ENCODE assay signal across 22 cellular contexts in genomic region chr16:48271728-48272127, GRCh38. TPM values are rescaled to one million over a fixed set of nuclear protein-coding genes. Genes with fewer than 3 reads are reported as not detected.
DNase-seq lines count a peak whose midpoint lies in the region; ATAC-seq and TF ChIP-seq lines count a peak whose summit lies in the region.
"Had no signal": no experiment of that assay in that cellular context is flagged by ENCODE, and none has a peak within 500 bp of the region (broad histone marks: within the 10 kb centered on the region; RNA-seq: fewer than 3 reads in every experiment).

No MANE protein-coding gene starts in this region.

- no peak overlapping the region for H3K9ac ChIP-seq in GM23248
- H3K9ac ChIP-seq in mammary epithelial cell (ENCODE audit: insufficient read depth, low read length), result no peak overlapping the region
- H3K9ac ChIP-seq in trophoblast cell (ENCODE audit: low read length), result no peak overlapping the region

- H3K4me3 ChIP-seq in GM23248 (no peak overlapping the region), brain microvascular endothelial cell (ENCODE audit: low read depth, low read length) (no peak overlapping the region), mammary epithelial cell (replicated peaks in 1 of 3; ENCODE audit: insufficient read depth in 1 of 3, low read depth in 2 of 3, low read length in 3 of 3) (no peak overlapping the region), trophoblast cell (ENCODE audit: low read depth, low read length) (no peak overlapping the region)
- H3K4me3 ChIP-seq: SJSA1 had no signal

- dilution Hi-C loops in mammary epithelial cell (cut with HindIII; ENCODE audit: low sequenced_read_pairs), result no loop called here

- no peak overlapping the region for H4K91ac ChIP-seq in trophoblast cell (ENCODE audit: low read depth, low read length)

- TF ChIP-seq CTCF in brain microvascular endothelial cell (IDR thresholded peaks at IDR 0.05; ENCODE audit: low read depth, low read length, missing control alignments), result peak; percentile 14
- peak in 1 of 2 donors; percentile 7 for TF ChIP-seq CTCF in mammary epithelial cell (conservative IDR thresholded peaks at IDR 0.05 in 1 of 2, IDR thresholded peaks at IDR 0.05 in 1 of 2; ENCODE audit: extremely low read depth in 1 of 2, insufficient read depth in 1 of 2, low read depth in 1 of 2, low read length in 2 of 2)

- no TSS peak for BruUV-seq in mammary epithelial cell (replicated peaks; lab: Mats Ljungman, UMichigan)

- H3K4me1 ChIP-seq in GM23248 (ENCODE audit: insufficient read depth) (no peaks in the 10 kb centered on the region), mammary epithelial cell (ENCODE audit: insufficient read depth, low read length) (no peaks in the 10 kb centered on the region), trophoblast cell (ENCODE audit: control insufficient read depth in 1 of 2, insufficient read depth in 2 of 2, low read length in 2 of 2) (no peaks in the 10 kb centered on the region)

- intact Hi-C loops in mammary epithelial cell (cut with micrococcal nuclease), result no loop called here

- WGBS in GM23248 (ENCODE audit: low coverage in 1 of 2, low lambda C conversion rate in 2 of 2, missing lambda C conversion rate in 2 of 2), 2 experiments, result 91 to 93% methylated on average over 5 of the region's 5 CpGs
- WGBS in mammary epithelial cell (ENCODE audit: low coverage, missing lambda C conversion rate), result 76% methylated on average over 5 of the region's 5 CpGs
- WGBS in trophoblast cell (ENCODE audit: extremely low coverage, insufficient coverage, insufficient read length), result no CpG with 5 or more reads among the region's 5 CpGs

- H3F3A ChIP-seq in GM23248 (ENCODE audit: insufficient read depth), result no peaks in the 10 kb centered on the region

- H3K18ac ChIP-seq in trophoblast cell (ENCODE audit: low read length), result no peak overlapping the region

- H2BK12ac ChIP-seq in trophoblast cell (ENCODE audit: low read length), result no peak overlapping the region

- H2AFZ ChIP-seq in GM23248 (no peak overlapping the region), mammary epithelial cell (ENCODE audit: low read depth, low read length) (no peak overlapping the region), trophoblast cell (ENCODE audit: insufficient read depth, low read length, poor library complexity) (no peak overlapping the region)

- H3K36me3 ChIP-seq in GM23248 (ENCODE audit: low read depth), result 0 out of 2 replicates have a peak, but pooled peaks cover 16% of the 10 kb centered on the region
- peaks cover 9% of the 10 kb centered on the region for H3K36me3 ChIP-seq in brain microvascular endothelial cell (replicated peaks)
- H3K36me3 ChIP-seq in mammary epithelial cell (ENCODE audit: insufficient read depth, low read length), result peaks cover 12% of the 10 kb centered on the region
- peaks cover 0 to 3% of the 10 kb centered on the region in 2 experiments for H3K36me3 ChIP-seq in trophoblast cell (ENCODE audit: control insufficient read depth in 1 of 2, insufficient read depth in 2 of 2, low read length in 2 of 2)

- in situ Hi-C loops in GM23248 (cut with MboI) (no loop called here), brain microvascular endothelial cell (cut with HindIII; ENCODE audit: low pct_ligation_motif_present, low sequenced_read_pairs) (no loop called here), mammary epithelial cell (cut with MboI; ENCODE audit: low sequenced_read_pairs in 2 of 2) (no loop called here)

- no peak overlapping the region for H3K14ac ChIP-seq in trophoblast cell (ENCODE audit: low read length)

- DNase-seq in GM23248 (peak; percentile 35), brain microvascular endothelial cell (no peak), foreskin melanocyte (peak; percentile 70), stromal cell of bone marrow (ENCODE audit: low read depth) (peak; percentile 23), mammary epithelial cell (no peak), cerebellar cortex (ENCODE audit: low spot score) (no peak), trophoblast cell (no peak)
- DNase-seq: activated CD4-positive, alpha-beta T cell treated with anti-CD3 and anti-CD28 coated beads for 4 hours; activated CD8-positive, alpha-beta memory T cell treated with anti-CD3 and anti-CD28 coated beads, Interleukin-2, amount 50 U/mL, for 4 hours; activated gamma-delta T cell; aorta; GDM1; NCI-H187 treated with DMSO at 0.1 percent for 48 hours; NCI-H510A; stimulated activated CD4-positive, alpha-beta T cell treated with anti-CD3 and anti-CD28 coated beads, Interleukin-1b, Interleukin-23, amount 100 ng/mL, for 48 hours; stimulated activated naive CD8-positive, alpha-beta T cell treated with anti-CD3 and anti-CD28 coated beads, Interleukin-15, amount 100 ng/mL, for 72 hours; T-helper 9 cell had no signal

- no peak overlapping the region for H2BK5ac ChIP-seq in trophoblast cell (ENCODE audit: low read depth, low read length, poor library complexity)

- no peak overlapping the region for H2BK120ac ChIP-seq in trophoblast cell (ENCODE audit: insufficient read depth, low read length, poor library complexity)

- CTCF ChIA-PET in mammary epithelial cell (lab: Charles Lee; ENCODE audit: low non-redundant PET), result no interaction called here

- H2AK5ac ChIP-seq in trophoblast cell (ENCODE audit: low read length), result no peak overlapping the region

- no peaks in the 10 kb centered on the region for H3K9me2 ChIP-seq in GM23248 (ENCODE audit: insufficient read depth)

- H3K4me2 ChIP-seq in GM23248 (ENCODE audit: unreplicated experiment) (no peak overlapping the region), mammary epithelial cell (ENCODE audit: insufficient read depth, low read depth, low read length) (no peak overlapping the region), trophoblast cell (ENCODE audit: low read length) (no peak overlapping the region)

- H3K79me1 ChIP-seq in trophoblast cell (ENCODE audit: low read length), result no peaks in the 10 kb centered on the region

- H4K20me1 ChIP-seq in GM23248 (ENCODE audit: insufficient read depth), result no peaks in the 10 kb centered on the region
- H4K20me1 ChIP-seq in mammary epithelial cell (ENCODE audit: insufficient read depth, low read length), result no peaks in the 10 kb centered on the region

- H3K27ac ChIP-seq in GM23248 (no peak overlapping the region), brain microvascular endothelial cell (no peak overlapping the region), mammary epithelial cell (ENCODE audit: insufficient read depth, low read depth, low read length) (no peak overlapping the region), trophoblast cell (ENCODE audit: low read depth, low read length) (no peak overlapping the region)
- H3K27ac ChIP-seq: neutrophil, SJSA1 had no signal

- ATAC-seq in HG03442 (IDR thresholded peaks at IDR 0.05; ENCODE audit: unreplicated experiment), result no peak
- ATAC-seq: sciatic nerve; stimulated activated naive CD8-positive, alpha-beta T cell treated with anti-CD3 and anti-CD28 coated beads, Interleukin-15, amount 100 ng/mL, for 72 hours had no signal

- H3K9me3 ChIP-seq in GM23248 (ENCODE audit: low read depth), result no peaks in the 10 kb centered on the region
- H3K9me3 ChIP-seq in mammary epithelial cell (replicated peaks; ENCODE audit: insufficient read depth, low read length), result no peaks in the 10 kb centered on the region
- H3K9me3 ChIP-seq in trophoblast cell (ENCODE audit: insufficient read depth, low read depth, low read length), result no peaks in the 10 kb centered on the region
- H3K9me3 ChIP-seq: neutrophil, SJSA1 had no signal

- H4K12ac ChIP-seq in trophoblast cell (ENCODE audit: low read depth, low read length), result no peak overlapping the region

- H3K4ac ChIP-seq in trophoblast cell (ENCODE audit: low read depth, low read length), result no peak overlapping the region

- H3K23ac ChIP-seq in trophoblast cell (ENCODE audit: low read length), result no peak overlapping the region

- H3K79me2 ChIP-seq in GM23248 (ENCODE audit: insufficient read depth), result peaks cover 21% of the 10 kb centered on the region; the same call in 1 of the 2 replicates
- peaks cover 6% of the 10 kb centered on the region for H3K79me2 ChIP-seq in mammary epithelial cell (ENCODE audit: insufficient read depth, low read length)
- H3K79me2 ChIP-seq in trophoblast cell (ENCODE audit: control insufficient read depth, insufficient read depth, low read length, poor library complexity), result no peaks in the 10 kb centered on the region

- H3K27me3 ChIP-seq in GM23248 (replicated peaks; ENCODE audit: insufficient read depth), result no peaks in the 10 kb centered on the region
- no peaks in the 10 kb centered on the region for H3K27me3 ChIP-seq in brain microvascular endothelial cell (replicated peaks)
- no peaks in the 10 kb centered on the region for H3K27me3 ChIP-seq in mammary epithelial cell (ENCODE audit: insufficient read depth, low read length)
- H3K27me3 ChIP-seq in trophoblast cell (ENCODE audit: insufficient read depth, low read length), result no peaks in the 10 kb centered on the region
- H3K27me3 ChIP-seq: neutrophil, SJSA1 had no signal

- H4K8ac ChIP-seq in trophoblast cell (ENCODE audit: low read depth, low read length), result no peak overlapping the region

RNA-seq across cellular contexts. Expression of gene ABCC11, which starts 24.4 kb away (rescaled TPM):
- total RNA-seq in GM23248 (2014; rRNA removed; shearing (Covaris generic)), result 0.76 TPM in 1 of 2 replicates, not detected in the other
- polyA plus RNA-seq in GM23248 (2016; fragmentation: Nextera tagmentation; extraction: Ambion mirVana), result 0.23 and 0.29 TPM in 2 replicates
- under 1 TPM; 0.47 to 0.50 TPM for total RNA-seq in mammary epithelial cell
- 0.42 TPM for polyA plus RNA-seq in mammary epithelial cell
- polyA minus RNA-seq in mammary epithelial cell, result 4.2 TPM
- polyA plus RNA-seq in trophoblast cell (2013), result 0.04 and 0.07 TPM in 2 replicates
- total RNA-seq: aorta, B cell, sciatic nerve, SJSA1 had no signal

RNA-seq across cellular contexts. Expression of gene LONP2, which starts 27.6 kb away (rescaled TPM):
- 48.3 and 53.9 TPM in 2 replicates for total RNA-seq in GM23248 (2014; rRNA removed; shearing (Covaris generic))
- 44.6 and 46.5 TPM in 2 replicates for polyA plus RNA-seq in GM23248 (2016; fragmentation: Nextera tagmentation; extraction: Ambion mirVana)
- total RNA-seq in mammary epithelial cell, result 10 to 100 TPM; 62.8 to 72.8 TPM
- polyA plus RNA-seq in mammary epithelial cell, result 33.7 TPM
- polyA minus RNA-seq in mammary epithelial cell, result 85.5 TPM
- polyA plus RNA-seq in trophoblast cell (2013), result 16.8 and 17.0 TPM in 2 replicates

Comparison
In these comparisons a context has a peak if more than half of its experiments do, and no peak if none do; other contexts are left out.
1. DNase-seq: peak in GM23248 (single experiment), foreskin melanocyte (single experiment) and stromal cell of bone marrow (single experiment); none in brain microvascular endothelial cell (single experiment), mammary epithelial cell (single experiment), cerebellar cortex (single experiment) and trophoblast cell (0 of 2).